Comparison of ENCODE assay signal across 1 cellular context in the genomic region with DNA sequence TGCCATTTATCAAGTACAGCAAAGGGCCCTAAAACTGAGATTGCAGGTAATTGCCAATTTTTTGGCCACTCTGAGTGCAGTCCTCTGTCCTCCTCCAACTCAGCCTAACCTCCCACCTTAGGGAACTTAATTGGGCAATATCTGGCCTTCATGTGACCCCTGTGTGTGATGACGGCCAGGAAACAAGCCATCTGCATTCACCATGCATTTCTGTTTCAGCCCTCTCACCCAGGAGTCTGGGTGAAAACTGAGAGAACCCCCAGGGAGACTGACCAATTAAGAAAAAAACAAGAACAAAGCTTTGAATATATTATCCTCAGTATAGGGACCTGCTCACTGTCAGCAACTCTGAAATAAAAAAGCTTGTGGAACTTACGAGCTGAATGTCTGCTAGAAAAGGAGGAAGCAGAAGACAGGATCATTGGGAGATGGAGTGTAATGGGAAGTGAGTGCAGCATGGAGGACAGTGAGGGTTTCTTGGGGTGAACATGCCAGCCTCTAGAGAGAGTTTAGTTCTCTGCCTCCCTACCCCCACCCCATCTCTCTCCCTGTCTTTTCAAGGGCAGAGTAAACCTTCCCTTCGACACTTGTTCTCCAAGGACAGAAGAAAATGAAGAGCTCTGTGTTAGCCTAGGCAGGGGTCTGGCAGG.
TF ChIP-seq lines count a peak whose summit lies in the region.

No MANE protein-coding gene starts in this region.

TF ChIP-seq in SK-N-SH, 30 proteins besides CTCF, POLR2A, EP300 and RAD21 (continued from another document):
- TF ChIP-seq, protein P1, sequence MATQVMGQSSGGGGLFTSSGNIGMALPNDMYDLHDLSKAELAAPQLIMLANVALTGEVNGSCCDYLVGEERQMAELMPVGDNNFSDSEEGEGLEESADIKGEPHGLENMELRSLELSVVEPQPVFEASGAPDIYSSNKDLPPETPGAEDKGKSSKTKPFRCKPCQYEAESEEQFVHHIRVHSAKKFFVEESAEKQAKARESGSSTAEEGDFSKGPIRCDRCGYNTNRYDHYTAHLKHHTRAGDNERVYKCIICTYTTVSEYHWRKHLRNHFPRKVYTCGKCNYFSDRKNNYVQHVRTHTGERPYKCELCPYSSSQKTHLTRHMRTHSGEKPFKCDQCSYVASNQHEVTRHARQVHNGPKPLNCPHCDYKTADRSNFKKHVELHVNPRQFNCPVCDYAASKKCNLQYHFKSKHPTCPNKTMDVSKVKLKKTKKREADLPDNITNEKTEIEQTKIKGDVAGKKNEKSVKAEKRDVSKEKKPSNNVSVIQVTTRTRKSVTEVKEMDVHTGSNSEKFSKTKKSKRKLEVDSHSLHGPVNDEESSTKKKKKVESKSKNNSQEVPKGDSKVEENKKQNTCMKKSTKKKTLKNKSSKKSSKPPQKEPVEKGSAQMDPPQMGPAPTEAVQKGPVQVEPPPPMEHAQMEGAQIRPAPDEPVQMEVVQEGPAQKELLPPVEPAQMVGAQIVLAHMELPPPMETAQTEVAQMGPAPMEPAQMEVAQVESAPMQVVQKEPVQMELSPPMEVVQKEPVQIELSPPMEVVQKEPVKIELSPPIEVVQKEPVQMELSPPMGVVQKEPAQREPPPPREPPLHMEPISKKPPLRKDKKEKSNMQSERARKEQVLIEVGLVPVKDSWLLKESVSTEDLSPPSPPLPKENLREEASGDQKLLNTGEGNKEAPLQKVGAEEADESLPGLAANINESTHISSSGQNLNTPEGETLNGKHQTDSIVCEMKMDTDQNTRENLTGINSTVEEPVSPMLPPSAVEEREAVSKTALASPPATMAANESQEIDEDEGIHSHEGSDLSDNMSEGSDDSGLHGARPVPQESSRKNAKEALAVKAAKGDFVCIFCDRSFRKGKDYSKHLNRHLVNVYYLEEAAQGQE (IDR thresholded peaks at IDR 0.05; ENCODE audit: low read depth, low read length), result no peak
- TF ChIP-seq RCOR1 (IDR thresholded peaks at IDR 0.05; ENCODE audit: low read length) (no peak; the same call in 1 of the 2 replicates), TEAD4 (IDR thresholded peaks at IDR 0.05; ENCODE audit: borderline replicate concordance, insufficient read depth) (no peak)
TF ChIP-seq in SK-N-SH: peak in this region for 0.
